In genomic region chr9:101458955-101459631, GRCh38 we compare ENCODE assay signal across 8 cellular contexts.
DNase-seq lines count a peak whose midpoint lies in the region; ATAC-seq and TF ChIP-seq lines count a peak whose summit lies in the region.

No MANE protein-coding gene starts in this region.

- H3K27ac ChIP-seq in VCaP: no peak overlapping the region
- no peak overlapping the region for H3K27ac ChIP-seq in parathyroid adenoma

- H3K4me1 ChIP-seq in parathyroid adenoma: no peaks in the 10 kb centered on the region

- H3K36me3 ChIP-seq in parathyroid adenoma (ENCODE audit: control insufficient read depth, insufficient read depth, low read length): no peaks in the 10 kb centered on the region

- no peak overlapping the region for H3K9ac ChIP-seq in parathyroid adenoma

- no peak overlapping the region for H2AFZ ChIP-seq in parathyroid adenoma

- H3K4me2 ChIP-seq in parathyroid adenoma (ENCODE audit: low read length): no peak overlapping the region

- H3K4me3 ChIP-seq in parathyroid adenoma (ENCODE audit: low read depth, low read length): no peak overlapping the region

- DNase-seq in DMS153 (lab: John Stamatoyannopoulos, UW) (peak; percentile 81), NCI-H2171 treated with DMSO at 0.1 percent for 48 hours (lab: John Stamatoyannopoulos, UW) (peak; percentile 84), germinal center (ENCODE audit: low spot score) (peak; percentile 31), NCI-H128 (lab: John Stamatoyannopoulos, UW; ENCODE audit: unreplicated experiment) (no peak)

- ATAC-seq in GM19351 (IDR thresholded peaks at IDR 0.05; ENCODE audit: unreplicated experiment) (peak; percentile 91), HG03175 (IDR thresholded peaks at IDR 0.05; ENCODE audit: unreplicated experiment) (peak; percentile 82)

- no peaks in the 10 kb centered on the region for H3K79me2 ChIP-seq in parathyroid adenoma

- H3K27me3 ChIP-seq in parathyroid adenoma (ENCODE audit: control insufficient read depth, insufficient read depth, low read length): no peaks in the 10 kb centered on the region

- no peaks in the 10 kb centered on the region for H3K9me3 ChIP-seq in parathyroid adenoma (ENCODE audit: control insufficient read depth, low read length)

- peak; percentile 86 for TF ChIP-seq CTCF in VCaP (conservative IDR thresholded peaks at IDR 0.05)
- peak; percentile 68 for TF ChIP-seq CTCF in parathyroid adenoma (IDR thresholded peaks at IDR 0.05)
